18 cellular contexts compared by ENCODE assay signal in the genomic region with DNA sequence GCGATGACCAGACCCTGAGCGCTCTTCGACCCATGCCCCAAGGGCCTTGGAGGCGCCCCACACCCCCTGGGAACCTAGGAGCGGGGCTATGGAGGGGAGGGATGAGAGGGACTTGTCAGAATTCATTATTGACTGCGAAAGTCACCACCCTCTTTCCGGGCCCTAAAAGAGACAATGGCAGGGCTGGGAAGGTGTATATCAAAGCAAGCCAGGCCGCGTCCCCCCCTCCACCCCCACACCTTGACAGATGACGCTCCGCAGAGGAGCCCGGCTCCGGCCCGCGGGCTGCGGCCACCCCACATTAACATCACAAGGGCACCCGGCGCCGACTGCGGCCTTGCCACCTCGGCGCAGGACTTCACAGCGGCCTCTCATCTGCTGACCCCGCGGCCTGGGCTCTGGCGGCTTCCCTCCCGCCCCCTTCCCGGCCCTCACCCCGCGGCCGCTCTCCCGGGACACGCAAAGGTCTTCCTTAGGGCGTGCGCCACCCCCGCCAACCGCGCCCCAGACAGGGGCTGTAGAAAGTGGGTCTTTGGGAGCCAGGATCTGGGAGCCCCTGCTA. TPM values are rescaled to one million over a fixed set of nuclear protein-coding genes. Genes with fewer than 3 reads are reported as not detected.
DNase-seq lines count a peak whose midpoint lies in the region; ATAC-seq and TF ChIP-seq lines count a peak whose summit lies in the region.
"Had no signal": no experiment of that assay in that cellular context is flagged by ENCODE, and none has a peak within 500 bp of the region (broad histone marks: within the 10 kb centered on the region; RNA-seq: fewer than 3 reads in every experiment).

No MANE protein-coding gene starts in this region.

- H3K27ac ChIP-seq in body of pancreas (peak overlapping the region in 3 of 4 donors; percentile 72 to 76 (median 74)), mesodermal cell (ENCODE audit: low read depth, low read length, severe bottlenecking) (no peak overlapping the region)

- H3K9me3 Mint-ChIP-seq in activated CD4-positive, alpha-beta memory T cell treated with anti-CD3 and anti-CD28 coated beads for 36 hours = no peaks in the 10 kb centered on the region
- H3K9me3 Mint-ChIP-seq: activated CD8-positive, alpha-beta T cell treated with anti-CD3 and anti-CD28 coated beads for 36 hours; activated T-helper 1 cell treated with anti-CD3 and anti-CD28 coated beads, Interleukin-12 subunit alpha, Interleukin-12 subunit beta, Interleukin-2, Interleukin-4 antibody, amounts not matched to agents 30 ng/mL and 10 ng/mL and 1 ng/mL, durations not matched to agents 14 hours and 24 hours and 36 hours had no signal

- H3K27me3 ChIP-seq in H7 (ENCODE audit: control insufficient read depth, insufficient read depth, low read length) = peaks cover 98% of the 10 kb centered on the region
- peaks cover 0 to 13% of the 10 kb centered on the region in 2 donors for H3K27me3 ChIP-seq in body of pancreas

- no peak for ATAC-seq in body of pancreas
- ATAC-seq: activated CD8-positive, alpha-beta T cell treated with anti-CD3 and anti-CD28 coated beads for 36 hours; K562; left cardiac atrium had no signal

- CTCF ChIA-PET in activated CD4-positive, alpha-beta memory T cell treated with anti-CD3 and anti-CD28 coated beads for 36 hours (lab: Charles Lee) = interaction anchor here (1.6 kb wide), 1 partner anchor 13 kb away, joined by 5 read pairs; no protein-coding TSS in a partner anchor

- H3K27me3 Mint-ChIP-seq in activated CD4-positive, alpha-beta memory T cell treated with anti-CD3 and anti-CD28 coated beads for 36 hours = peaks cover 73% of the 10 kb centered on the region

- H3K4me1 ChIP-seq in body of pancreas (peaks cover 44% of the 10 kb centered on the region), mesodermal cell (ENCODE audit: control insufficient read depth, insufficient read depth, low read length, poor library complexity, severe bottlenecking) (peaks cover 21% of the 10 kb centered on the region)

- H3K4me3 ChIP-seq in H7 (ENCODE audit: insufficient read depth, low read depth, low read length) (0 out of 2 replicates have a peak overlapping the region, but pooled peaks have one; percentile 8), body of pancreas (no peak overlapping the region), mesodermal cell (ENCODE audit: extremely low read depth, insufficient read depth, low read length, poor library complexity, severe bottlenecking) (peak overlapping the region; percentile 38)
- H3K4me3 ChIP-seq: K562 had no signal

- intact Hi-C loops in body of pancreas (cut with DNase I) = no loop called here
- intact Hi-C loops in activated CD4-positive, alpha-beta memory T cell treated with anti-CD3 and anti-CD28 coated beads for 36 hours (cut with micrococcal nuclease) = no loop called here

- POLR2A ChIA-PET in activated CD4-positive, alpha-beta memory T cell treated with anti-CD3 and anti-CD28 coated beads for 36 hours (lab: Charles Lee) = no interaction called here

- H3K36me3 ChIP-seq in H7 (replicated peaks; ENCODE audit: control insufficient read depth, insufficient read depth, low read length) = no peaks in the 10 kb centered on the region
- no peaks in the 10 kb centered on the region for H3K36me3 ChIP-seq in body of pancreas (replicated peaks in 1 of 2; ENCODE audit: insufficient read depth in 1 of 2, low read depth in 2 of 2)
- H3K36me3 ChIP-seq in mesodermal cell (ENCODE audit: control insufficient read depth, insufficient read depth, low read length) = no peaks in the 10 kb centered on the region

- DNase-seq in H7 (peak; percentile 84), body of pancreas (no peak), retina (peak; percentile 45), COLO829 (ENCODE audit: low spot score) (no peak), DMS153 (lab: John Stamatoyannopoulos, UW) (no peak)
- no peak for DNase-seq in activated CD4-positive, alpha-beta memory T cell treated with anti-CD3 and anti-CD28 coated beads for 36 hours
- DNase-seq: activated CD8-positive, alpha-beta T cell treated with anti-CD3 and anti-CD28 coated beads for 36 hours; effector memory CD4-positive, alpha-beta T cell; left cardiac atrium; NCI-H2081; NCI-H774; SW 1271 had no signal

- TF ChIP-seq CTCF in body of pancreas (IDR thresholded peaks at IDR 0.05) = no peak

- TF ChIP-seq POLR2A in body of pancreas (IDR thresholded peaks at IDR 0.05) = no peak

- H3K27ac Mint-ChIP-seq in activated CD4-positive, alpha-beta memory T cell treated with anti-CD3 and anti-CD28 coated beads for 36 hours = no peak overlapping the region
- H3K27ac Mint-ChIP-seq: activated CD8-positive, alpha-beta T cell treated with anti-CD3 and anti-CD28 coated beads for 36 hours had no signal

- H3K9me3 ChIP-seq in body of pancreas = no peaks in the 10 kb centered on the region
- no peaks in the 10 kb centered on the region for H3K9me3 ChIP-seq in mesodermal cell (ENCODE audit: control insufficient read depth, low read length)

- H3K4me3 Mint-ChIP-seq in activated CD4-positive, alpha-beta memory T cell treated with anti-CD3 and anti-CD28 coated beads for 36 hours = no peak overlapping the region
- H3K4me3 Mint-ChIP-seq: activated CD8-positive, alpha-beta T cell treated with anti-CD3 and anti-CD28 coated beads for 36 hours; activated T-helper 1 cell treated with anti-CD3 and anti-CD28 coated beads, Interleukin-12 subunit alpha, Interleukin-12 subunit beta, Interleukin-2, Interleukin-4 antibody, amounts not matched to agents 30 ng/mL and 10 ng/mL and 1 ng/mL, durations not matched to agents 14 hours and 24 hours and 36 hours had no signal

- 34 to 49% methylated on average over 13 to 34 of the region's 38 CpGs for WGBS in body of pancreas, 2 donors
- 1 to 3% methylated on average over 22 to 25 of the region's 38 CpGs for whole genome bisulfite sequencing in mesodermal cell (ENCODE audit: insufficient coverage in 2 of 2), 2 experiments

- no peaks in the 10 kb centered on the region for H3K36me3 Mint-ChIP-seq in activated CD4-positive, alpha-beta memory T cell treated with anti-CD3 and anti-CD28 coated beads for 36 hours

- H3K4me1 Mint-ChIP-seq in activated CD4-positive, alpha-beta memory T cell treated with anti-CD3 and anti-CD28 coated beads for 36 hours (ENCODE audit: low read depth) = peaks cover 26% of the 10 kb centered on the region

RNA-seq across cellular contexts. Expression of a gene that starts 2.4 kb away (rescaled TPM):
- total RNA-seq in H7 (2014; rRNA removed; shearing (Covaris generic)) = 0.04 TPM in 1 of 2 replicates, not detected in the other
- total RNA-seq in body of pancreas = 1 to 10 TPM; 1.3 to 1.6 TPM
- 16.1 TPM for polyA plus RNA-seq in mesodermal cell (2013, experiment 1 of 2)
- 22.0 TPM for polyA plus RNA-seq in mesodermal cell (2013, experiment 2 of 2)
- total RNA-seq in activated CD4-positive, alpha-beta memory T cell treated with anti-CD3 and anti-CD28 coated beads for 36 hours = not detected
- total RNA-seq: activated CD8-positive, alpha-beta T cell treated with anti-CD3 and anti-CD28 coated beads for 36 hours; activated T-helper 1 cell treated with anti-CD3 and anti-CD28 coated beads, Interleukin-12 subunit alpha, Interleukin-12 subunit beta, Interleukin-2, Interleukin-4 antibody, amounts not matched to agents 30 ng/mL and 10 ng/mL and 1 ng/mL, durations not matched to agents 14 hours and 24 hours and 36 hours; left cardiac atrium; myocyte; pulmonary artery endothelial cell; subcutaneous adipose tissue had no signal
- polyA plus RNA-seq: K562 had no signal

RNA-seq across cellular contexts. Expression of a gene that starts 21.8 kb away (rescaled TPM):
- total RNA-seq in H7 (2014; rRNA removed; shearing (Covaris generic)) = not detected in 2 replicates
- not detected for total RNA-seq in body of pancreas
- polyA plus RNA-seq in mesodermal cell (2013, experiment 1 of 2) = 3.4 TPM
- polyA plus RNA-seq in mesodermal cell (2013, experiment 2 of 2) = 4.1 TPM
- not detected for total RNA-seq in activated CD4-positive, alpha-beta memory T cell treated with anti-CD3 and anti-CD28 coated beads for 36 hours
- total RNA-seq: activated CD8-positive, alpha-beta T cell treated with anti-CD3 and anti-CD28 coated beads for 36 hours; activated T-helper 1 cell treated with anti-CD3 and anti-CD28 coated beads, Interleukin-12 subunit alpha, Interleukin-12 subunit beta, Interleukin-2, Interleukin-4 antibody, amounts not matched to agents 30 ng/mL and 10 ng/mL and 1 ng/mL, durations not matched to agents 14 hours and 24 hours and 36 hours; K562; left cardiac atrium; myocyte; pulmonary artery endothelial cell had no signal
- polyA plus RNA-seq: K562 had no signal

RNA-seq across cellular contexts. Expression of a gene that starts 46.9 kb away (rescaled TPM):
- total RNA-seq in H7 (2014; rRNA removed; shearing (Covaris generic)) = not detected in 2 replicates
- 10 to 100 TPM in 1 of 2 donors, 1 to 10 TPM in 1; 6.5 to 25.1 TPM for total RNA-seq in body of pancreas
- polyA plus RNA-seq in mesodermal cell (2013, experiment 1 of 2) = not detected
- polyA plus RNA-seq in mesodermal cell (2013, experiment 2 of 2) = not detected
- not detected for total RNA-seq in activated CD4-positive, alpha-beta memory T cell treated with anti-CD3 and anti-CD28 coated beads for 36 hours
- total RNA-seq: activated CD8-positive, alpha-beta T cell treated with anti-CD3 and anti-CD28 coated beads for 36 hours; activated T-helper 1 cell treated with anti-CD3 and anti-CD28 coated beads, Interleukin-12 subunit alpha, Interleukin-12 subunit beta, Interleukin-2, Interleukin-4 antibody, amounts not matched to agents 30 ng/mL and 10 ng/mL and 1 ng/mL, durations not matched to agents 14 hours and 24 hours and 36 hours; K562; left cardiac atrium; myocyte; pulmonary artery endothelial cell; subcutaneous adipose tissue had no signal
- polyA plus RNA-seq: K562 had no signal

Comparison
In these comparisons a context has a peak if more than half of its experiments do, and no peak if none do; other contexts are left out.
1. DNase-seq: peak in H7 (single experiment) and retina (single experiment); none in body of pancreas (0 of 4), COLO829 (single experiment), activated CD4-positive, alpha-beta memory T cell treated with anti-CD3 and anti-CD28 coated beads for 36 hours (single experiment) and DMS153 (single experiment).
2. H3K4me3 ChIP-seq: peak in H7 (single experiment) and mesodermal cell (single experiment); none in body of pancreas (0 of 2).